Comparison of ENCODE assay signal across 9 cellular contexts in genomic region chr12:124904306-124905098, GRCh38. TPM values are rescaled to one million over a fixed set of nuclear protein-coding genes. Genes with fewer than 3 reads are reported as not detected.
DNase-seq lines count a peak whose midpoint lies in the region; ATAC-seq and TF ChIP-seq lines count a peak whose summit lies in the region.
"Had no signal": no experiment of that assay in that cellular context is flagged by ENCODE, and none has a peak within 500 bp of the region (broad histone marks: within the 10 kb centered on the region; RNA-seq: fewer than 3 reads in every experiment).

No MANE protein-coding gene starts in this region.

- peak overlapping the region; percentile 49 for H3K27ac ChIP-seq in PC-9
- H3K27ac ChIP-seq in duodenal mucosa (ENCODE audit: low read depth, low read length), result peak overlapping the region; percentile 26
- H3K27ac ChIP-seq in upper lobe of left lung, result peak overlapping the region; percentile 13 to 61 (median 52)

- H3K9ac ChIP-seq in duodenal mucosa (ENCODE audit: low read depth in 1 of 2, low read length in 2 of 2), result no peak overlapping the region

- H3K27me3 Mint-ChIP-seq in activated CD8-positive, alpha-beta T cell treated with anti-CD3 and anti-CD28 coated beads, Interleukin-2, amount 10 ng/mL, durations not matched to agents 7 days and 5 days (ENCODE audit: low read depth), result peaks cover 3% of the 10 kb centered on the region
- H3K27me3 Mint-ChIP-seq: memory B cell had no signal

- 25% methylated on average over 14 to 15 of the region's 15 CpGs for WGBS in upper lobe of left lung, 2 donors

- H3K4me2 ChIP-seq in PC-9, result peak overlapping the region; percentile 64

- peak in 1 of 4 donors; percentile 42 for TF ChIP-seq POLR2A in upper lobe of left lung (IDR thresholded peaks at IDR 0.05)

- H4K20me1 ChIP-seq in PC-9 (ENCODE audit: insufficient read depth), result no peaks in the 10 kb centered on the region; the same call in 1 of the 2 replicates

- H3K4me3 Mint-ChIP-seq in activated CD8-positive, alpha-beta T cell treated with anti-CD3 and anti-CD28 coated beads, Interleukin-2, amount 10 ng/mL, durations not matched to agents 7 days and 5 days, result no peak overlapping the region
- H3K4me3 Mint-ChIP-seq: memory B cell had no signal

- ATAC-seq in upper lobe of left lung (ENCODE audit: low FRiP score in 2 of 2), result peak; percentile 94 to 95
- no peak for ATAC-seq in HG03108 (IDR thresholded peaks at IDR 0.05; ENCODE audit: unreplicated experiment)
- no peak for ATAC-seq in HG03139 (IDR thresholded peaks at IDR 0.05; ENCODE audit: unreplicated experiment)
- ATAC-seq in activated CD8-positive, alpha-beta T cell treated with anti-CD3 and anti-CD28 coated beads, Interleukin-2, amount 10 ng/mL, durations not matched to agents 7 days and 5 days, result no peak

- H3K27me3 ChIP-seq in PC-9 (ENCODE audit: insufficient read depth, low read depth) (no peaks in the 10 kb centered on the region), duodenal mucosa (ENCODE audit: control insufficient read depth in 1 of 2, insufficient read depth in 2 of 2, low read length in 2 of 2) (no peaks in the 10 kb centered on the region), upper lobe of left lung (no peaks in the 10 kb centered on the region)

- DNase-seq in ELR (ENCODE audit: low read depth) (peak; percentile 95), PC-9 (peak; percentile 75 to 87), lung microvascular endothelial cell (ENCODE audit: low read depth in 2 of 2) (peak; percentile 89 to 95), upper lobe of left lung (peak in 1 of 2 donors; percentile 91)
- DNase-seq in activated CD8-positive, alpha-beta T cell treated with anti-CD3 and anti-CD28 coated beads, Interleukin-2, amount 10 ng/mL, durations not matched to agents 7 days and 5 days, result no peak

- BruUV-seq in PC-9 (replicated peaks; lab: Mats Ljungman, UMichigan), result no TSS peak

- peak in 2 of 4 donors; percentile 83 to 89 for TF ChIP-seq EP300 in upper lobe of left lung (IDR thresholded peaks at IDR 0.05)

- H3K79me2 ChIP-seq in PC-9 (ENCODE audit: low read depth), result no peaks in the 10 kb centered on the region

- no peaks in the 10 kb centered on the region for H3K9me3 ChIP-seq in PC-9 (ENCODE audit: insufficient read depth, low read depth)
- no peaks in the 10 kb centered on the region for H3K9me3 ChIP-seq in duodenal mucosa (ENCODE audit: control insufficient read depth in 1 of 2, low read length in 2 of 2)
- no peaks in the 10 kb centered on the region for H3K9me3 ChIP-seq in upper lobe of left lung

- H3K27ac Mint-ChIP-seq in activated CD8-positive, alpha-beta T cell treated with anti-CD3 and anti-CD28 coated beads, Interleukin-2, amount 10 ng/mL, durations not matched to agents 7 days and 5 days, result no peak overlapping the region
- H3K27ac Mint-ChIP-seq: memory B cell had no signal

- peak overlapping the region; percentile 11; the same call in 1 of the 2 replicates for H3K4me3 ChIP-seq in PC-9
- peak overlapping the region in 1 of 2 donors; percentile 18 for H3K4me3 ChIP-seq in duodenal mucosa (ENCODE audit: low read depth in 1 of 2, low read length in 2 of 2)
- H3K4me3 ChIP-seq in upper lobe of left lung, result no peak overlapping the region

- no peak for TF ChIP-seq CTCF in PC-9 (conservative IDR thresholded peaks at IDR 0.05)
- TF ChIP-seq CTCF in upper lobe of left lung (IDR thresholded peaks at IDR 0.05), result no peak

- H2AFZ ChIP-seq in PC-9, result peak overlapping the region; percentile 72

- peaks cover 12% of the 10 kb centered on the region for H3K4me1 Mint-ChIP-seq in activated CD8-positive, alpha-beta T cell treated with anti-CD3 and anti-CD28 coated beads, Interleukin-2, amount 10 ng/mL, durations not matched to agents 7 days and 5 days (ENCODE audit: low read depth)

- H3K36me3 ChIP-seq in PC-9 (ENCODE audit: low read depth), result no peaks in the 10 kb centered on the region
- H3K36me3 ChIP-seq in duodenal mucosa (ENCODE audit: control insufficient read depth in 1 of 2, insufficient read depth in 2 of 2, low read length in 2 of 2), result no peaks in the 10 kb centered on the region
- no peaks in the 10 kb centered on the region for H3K36me3 ChIP-seq in upper lobe of left lung

- CTCF ChIA-PET in PC-9 (lab: Charles Lee), result interaction anchor here (0.6 to 3.0 kb wide), 3 partner anchors 16 to 66 kb away, joined by 3 to 37 read pairs (median 11); no protein-coding TSS in a partner anchor
- CTCF ChIA-PET in activated CD8-positive, alpha-beta T cell treated with anti-CD3 and anti-CD28 coated beads, Interleukin-2, amount 10 ng/mL, durations not matched to agents 7 days and 5 days (lab: Charles Lee), result interaction anchor here (2.6 to 8.0 kb wide), 4 partner anchors 13 to 35 kb away, joined by 7 to 199 read pairs (median 52); partner anchors contain the start of gene UBC

- no peaks in the 10 kb centered on the region for H3K36me3 Mint-ChIP-seq in activated CD8-positive, alpha-beta T cell treated with anti-CD3 and anti-CD28 coated beads, Interleukin-2, amount 10 ng/mL, durations not matched to agents 7 days and 5 days (ENCODE audit: low read depth)
- H3K36me3 Mint-ChIP-seq: memory B cell had no signal

- intact Hi-C loops in PC-9 (cut with micrococcal nuclease; ENCODE audit: unreplicated experiment), result loop anchor here (5.0 to 10.0 kb wide), 2 partner anchors 280 to 498 kb away; partner anchors contain the start of gene TMEM132B

- H3K4me1 ChIP-seq in PC-9 (replicated peaks; ENCODE audit: insufficient read depth), result peaks cover 18% of the 10 kb centered on the region
- H3K4me1 ChIP-seq in duodenal mucosa (ENCODE audit: control insufficient read depth in 1 of 2, insufficient read depth in 2 of 2, low read length in 2 of 2), result peaks cover 12 to 18% of the 10 kb centered on the region in 2 donors
- peaks cover 17 to 24% (median 23%) of the 10 kb centered on the region in 4 donors for H3K4me1 ChIP-seq in upper lobe of left lung

- no peaks in the 10 kb centered on the region for H3K9me2 ChIP-seq in PC-9 (ENCODE audit: insufficient read depth)

- POLR2A ChIA-PET in PC-9 (lab: Charles Lee; ENCODE audit: unreplicated experiment), result interaction anchor here (0.5 to 0.6 kb wide), 3 partner anchors 12 to 236 kb away, joined by 4 to 5 read pairs (median 4); no protein-coding TSS in a partner anchor
- POLR2A ChIA-PET in activated CD8-positive, alpha-beta T cell treated with anti-CD3 and anti-CD28 coated beads, Interleukin-2, amount 10 ng/mL, durations not matched to agents 7 days and 5 days (lab: Charles Lee), result no interaction called here

- peaks cover 38% of the 10 kb centered on the region for H3F3A ChIP-seq in PC-9 (ENCODE audit: insufficient read depth, low read depth)

- no peaks in the 10 kb centered on the region for H3K9me3 Mint-ChIP-seq in activated CD8-positive, alpha-beta T cell treated with anti-CD3 and anti-CD28 coated beads, Interleukin-2, amount 10 ng/mL, durations not matched to agents 7 days and 5 days (ENCODE audit: insufficient read depth)
- H3K9me3 Mint-ChIP-seq: memory B cell had no signal

RNA-seq across cellular contexts. Expression of gene UBC, which starts 9.9 kb away (rescaled TPM):
- total RNA-seq in PC-9 (2021), result 748 and 783 TPM in 2 replicates
- total RNA-seq in lung microvascular endothelial cell, result 1,081 and 1,595 TPM in 2 replicates
- 1,000 to 10,000 TPM in 5 of 6 donors, 100 to 1,000 TPM in 1; 649 to 1,729 (median 1,078) TPM for total RNA-seq in upper lobe of left lung
- 100 to 1,000 TPM; 974 to 998 TPM for total RNA-seq in activated CD8-positive, alpha-beta T cell treated with anti-CD3 and anti-CD28 coated beads, Interleukin-2, amount 10 ng/mL, durations not matched to agents 7 days and 5 days

RNA-seq across cellular contexts. Expression of gene SCARB1, which starts 40.8 kb away (rescaled TPM):
- total RNA-seq in PC-9 (2021), result 43.0 and 49.6 TPM in 2 replicates
- total RNA-seq in lung microvascular endothelial cell, result 7.6 and 11.9 TPM in 2 replicates
- 10 to 100 TPM; 10.0 to 51.3 (median 22.5) TPM for total RNA-seq in upper lobe of left lung
- 10 to 100 TPM; 12.5 to 14.6 TPM for total RNA-seq in activated CD8-positive, alpha-beta T cell treated with anti-CD3 and anti-CD28 coated beads, Interleukin-2, amount 10 ng/mL, durations not matched to agents 7 days and 5 days

Comparison
In these comparisons a context has a peak if more than half of its experiments do, and no peak if none do; other contexts are left out.
1. ATAC-seq: peak in upper lobe of left lung (2 of 2); none in HG03108 (single experiment), HG03139 (single experiment) and activated CD8-positive, alpha-beta T cell treated with anti-CD3 and anti-CD28 coated beads, Interleukin-2, amount 10 ng/mL, durations not matched to agents 7 days and 5 days (single experiment).
2. Peak in every context shown above with its lines, with median percentiles within 50 percentile points of each other: H3K27ac ChIP-seq.